Comparison of ENCODE assay signal across 8 cellular contexts in genomic region chr6:14452567-14453527, GRCh38.
DNase-seq lines count a peak whose midpoint lies in the region; ATAC-seq and TF ChIP-seq lines count a peak whose summit lies in the region.

No MANE protein-coding gene starts in this region.

- H3K27ac ChIP-seq in CD8-positive, alpha-beta memory T cell (ENCODE audit: low read depth, low read length), result peak overlapping the region; percentile 59
- no peak overlapping the region for H3K27ac ChIP-seq in naive thymus-derived CD4-positive, alpha-beta T cell (ENCODE audit: low read depth, low read length)
- H3K27ac ChIP-seq in brain microvascular endothelial cell, result no peak overlapping the region

- peaks cover 0 to 1% of the 10 kb centered on the region in 2 donors for H3K27me3 Mint-ChIP-seq in CD8-positive, alpha-beta memory T cell
- no peaks in the 10 kb centered on the region for H3K27me3 Mint-ChIP-seq in activated CD4-positive, alpha-beta memory T cell treated with anti-CD3 and anti-CD28 coated beads, Interleukin-2, amount 10 ng/mL, durations not matched to agents 7 days and 5 days
- H3K27me3 Mint-ChIP-seq in naive thymus-derived CD4-positive, alpha-beta T cell, result no peaks in the 10 kb centered on the region

- POLR2A ChIA-PET in CD8-positive, alpha-beta memory T cell (lab: Charles Lee), result no interaction called here
- POLR2A ChIA-PET in activated CD4-positive, alpha-beta memory T cell treated with anti-CD3 and anti-CD28 coated beads, Interleukin-2, amount 10 ng/mL, durations not matched to agents 7 days and 5 days (lab: Charles Lee), result interaction anchor here (0.6 to 1.0 kb wide), 4 partner anchors 213 to 836 kb away, joined by 3 read pairs; no protein-coding TSS in a partner anchor
- POLR2A ChIA-PET in naive thymus-derived CD4-positive, alpha-beta T cell (lab: Charles Lee), result interaction anchor here (1.0 to 2.6 kb wide), 2 partner anchors 19 to 40 kb away, joined by 3 to 6 read pairs; no protein-coding TSS in a partner anchor

- DNase-seq in CD8-positive, alpha-beta memory T cell, result peak in 4 of 5 donors; percentile 15 to 60 (median 54)
- peak; percentile 83 for DNase-seq in activated CD4-positive, alpha-beta memory T cell treated with anti-CD3 and anti-CD28 coated beads, Interleukin-2, amount 10 ng/mL, durations not matched to agents 7 days and 5 days
- peak in 8 of 9 donors; percentile 22 to 66 (median 50) for DNase-seq in naive thymus-derived CD4-positive, alpha-beta T cell
- DNase-seq in GM13977 (ENCODE audit: low spot score) (no peak), NCI-H226 (no peak), brain microvascular endothelial cell (no peak)

- no peaks in the 10 kb centered on the region for H3K36me3 ChIP-seq in CD8-positive, alpha-beta memory T cell (ENCODE audit: insufficient read depth, low read length)
- H3K36me3 ChIP-seq in naive thymus-derived CD4-positive, alpha-beta T cell (ENCODE audit: control insufficient read depth in 2 of 3, insufficient read depth in 3 of 3, low read length in 3 of 3), result no peaks in the 10 kb centered on the region
- no peaks in the 10 kb centered on the region for H3K36me3 ChIP-seq in brain microvascular endothelial cell (replicated peaks)

- peaks cover 0 to under 1% (median 0%) of the 10 kb centered on the region in 5 donors for H3K9me3 Mint-ChIP-seq in CD8-positive, alpha-beta memory T cell
- H3K9me3 Mint-ChIP-seq in activated CD4-positive, alpha-beta memory T cell treated with anti-CD3 and anti-CD28 coated beads, Interleukin-2, amount 10 ng/mL, durations not matched to agents 7 days and 5 days, result peaks cover 6% of the 10 kb centered on the region
- H3K9me3 Mint-ChIP-seq in naive thymus-derived CD4-positive, alpha-beta T cell, result peaks cover 0 to 9% (median 5%) of the 10 kb centered on the region in 11 donors

- H3K4me3 Mint-ChIP-seq in CD8-positive, alpha-beta memory T cell, result peak overlapping the region; percentile 3 to 66 (median 62)
- H3K4me3 Mint-ChIP-seq in activated CD4-positive, alpha-beta memory T cell treated with anti-CD3 and anti-CD28 coated beads, Interleukin-2, amount 10 ng/mL, durations not matched to agents 7 days and 5 days, result peak overlapping the region; percentile 41
- peak overlapping the region; percentile 56 to 81 (median 72) for H3K4me3 Mint-ChIP-seq in naive thymus-derived CD4-positive, alpha-beta T cell

- in situ Hi-C loops in GM13977 (cut with MboI; ENCODE audit: low pct_unique_long_range_greater_than_20kb, low sequenced_read_pairs, unreplicated experiment) (no loop called here), brain microvascular endothelial cell (cut with HindIII; ENCODE audit: low pct_ligation_motif_present, low sequenced_read_pairs) (no loop called here)

- CTCF ChIA-PET in CD8-positive, alpha-beta memory T cell (lab: Charles Lee), result interaction anchor here (1.4 kb wide), 1 partner anchor 17 kb away, joined by 3 read pairs; no protein-coding TSS in a partner anchor
- CTCF ChIA-PET in activated CD4-positive, alpha-beta memory T cell treated with anti-CD3 and anti-CD28 coated beads, Interleukin-2, amount 10 ng/mL, durations not matched to agents 7 days and 5 days (lab: Charles Lee), result interaction anchor here (1.4 to 2.1 kb wide), 2 partner anchors 18 to 258 kb away, joined by 3 to 5 read pairs; no protein-coding TSS in a partner anchor
- CTCF ChIA-PET in naive thymus-derived CD4-positive, alpha-beta T cell (lab: Charles Lee), result no interaction called here

- peaks cover 44% of the 10 kb centered on the region for H3K4me1 ChIP-seq in CD8-positive, alpha-beta memory T cell (ENCODE audit: insufficient read depth, low read length)
- peaks cover 23 to 41% of the 10 kb centered on the region in 2 donors for H3K4me1 ChIP-seq in naive thymus-derived CD4-positive, alpha-beta T cell (ENCODE audit: control insufficient read depth in 2 of 2, insufficient read depth in 2 of 2, low read length in 2 of 2)

- ATAC-seq in HG03108 (IDR thresholded peaks at IDR 0.05; ENCODE audit: unreplicated experiment) (peak; percentile 57), GM21529 (IDR thresholded peaks at IDR 0.05; ENCODE audit: unreplicated experiment) (no peak)
- ATAC-seq in naive thymus-derived CD4-positive, alpha-beta T cell, result peak; percentile 77

- peak overlapping the region; percentile 38 for H3K4me3 ChIP-seq in CD8-positive, alpha-beta memory T cell (ENCODE audit: low read length)
- peak overlapping the region; percentile 35 for H3K4me3 ChIP-seq in naive thymus-derived CD4-positive, alpha-beta T cell (ENCODE audit: low read length)
- no peak overlapping the region for H3K4me3 ChIP-seq in brain microvascular endothelial cell (ENCODE audit: low read depth, low read length)

- peaks cover 43 to 51% (median 45%) of the 10 kb centered on the region in 3 donors for H3K4me1 Mint-ChIP-seq in CD8-positive, alpha-beta memory T cell
- peaks cover 76% of the 10 kb centered on the region for H3K4me1 Mint-ChIP-seq in activated CD4-positive, alpha-beta memory T cell treated with anti-CD3 and anti-CD28 coated beads, Interleukin-2, amount 10 ng/mL, durations not matched to agents 7 days and 5 days
- peaks cover 45 to 73% (median 64%) of the 10 kb centered on the region in 7 donors for H3K4me1 Mint-ChIP-seq in naive thymus-derived CD4-positive, alpha-beta T cell

- H3K36me3 Mint-ChIP-seq in CD8-positive, alpha-beta memory T cell, result peaks cover 0 to 1% (median 0%) of the 10 kb centered on the region in 3 donors
- H3K36me3 Mint-ChIP-seq in activated CD4-positive, alpha-beta memory T cell treated with anti-CD3 and anti-CD28 coated beads, Interleukin-2, amount 10 ng/mL, durations not matched to agents 7 days and 5 days (ENCODE audit: low read depth), result peaks cover 7% of the 10 kb centered on the region
- peaks cover under 1 to 13% (median 4%) of the 10 kb centered on the region in 5 donors for H3K36me3 Mint-ChIP-seq in naive thymus-derived CD4-positive, alpha-beta T cell

- TF ChIP-seq CTCF in GM13977 (IDR thresholded peaks at IDR 0.05; ENCODE audit: extremely low read depth, insufficient read depth, missing control alignments), result no peak
- TF ChIP-seq CTCF in brain microvascular endothelial cell (IDR thresholded peaks at IDR 0.05; ENCODE audit: low read depth, low read length, missing control alignments), result no peak

- peak overlapping the region in 7 of 8 donors; percentile 3 to 67 (median 31) for H3K27ac Mint-ChIP-seq in CD8-positive, alpha-beta memory T cell
- peak overlapping the region; percentile 74 for H3K27ac Mint-ChIP-seq in activated CD4-positive, alpha-beta memory T cell treated with anti-CD3 and anti-CD28 coated beads, Interleukin-2, amount 10 ng/mL, durations not matched to agents 7 days and 5 days
- peak overlapping the region; percentile 33 to 82 (median 68) for H3K27ac Mint-ChIP-seq in naive thymus-derived CD4-positive, alpha-beta T cell

- no peaks in the 10 kb centered on the region for H3K27me3 ChIP-seq in CD8-positive, alpha-beta memory T cell (ENCODE audit: insufficient read depth, low read length, poor library complexity, severe bottlenecking)
- no peaks in the 10 kb centered on the region for H3K27me3 ChIP-seq in naive thymus-derived CD4-positive, alpha-beta T cell (ENCODE audit: control insufficient read depth in 2 of 2, insufficient read depth in 2 of 2, low read length in 2 of 2)
- no peaks in the 10 kb centered on the region for H3K27me3 ChIP-seq in brain microvascular endothelial cell (replicated peaks)

- intact Hi-C loops in naive thymus-derived CD4-positive, alpha-beta T cell (cut with micrococcal nuclease), result loop anchor here (1.0 to 10.0 kb wide), 10 partner anchors 176 to 794 kb away; partner anchors contain the start of gene JARID2 (in 2 of the 2)

- no peaks in the 10 kb centered on the region for H3K9me3 ChIP-seq in CD8-positive, alpha-beta memory T cell (ENCODE audit: low read length)
- peaks cover 0 to 4% (median 0%) of the 10 kb centered on the region in 3 experiments for H3K9me3 ChIP-seq in naive thymus-derived CD4-positive, alpha-beta T cell (ENCODE audit: control insufficient read depth in 2 of 3, low read length in 3 of 3)

Comparison
In these comparisons a context has a peak if more than half of its experiments do, and no peak if none do; other contexts are left out.
1. DNase-seq: peak in CD8-positive, alpha-beta memory T cell (4 of 5), activated CD4-positive, alpha-beta memory T cell treated with anti-CD3 and anti-CD28 coated beads, Interleukin-2, amount 10 ng/mL, durations not matched to agents 7 days and 5 days (single experiment) and naive thymus-derived CD4-positive, alpha-beta T cell (8 of 9); none in GM13977 (single experiment), NCI-H226 (single experiment) and brain microvascular endothelial cell (single experiment).
2. Peak in every context shown above with its lines, with median percentiles within 50 percentile points of each other: H3K27ac Mint-ChIP-seq and H3K4me3 Mint-ChIP-seq.